Comparison of ENCODE assay signal across 12 cellular contexts in the genomic region with DNA sequence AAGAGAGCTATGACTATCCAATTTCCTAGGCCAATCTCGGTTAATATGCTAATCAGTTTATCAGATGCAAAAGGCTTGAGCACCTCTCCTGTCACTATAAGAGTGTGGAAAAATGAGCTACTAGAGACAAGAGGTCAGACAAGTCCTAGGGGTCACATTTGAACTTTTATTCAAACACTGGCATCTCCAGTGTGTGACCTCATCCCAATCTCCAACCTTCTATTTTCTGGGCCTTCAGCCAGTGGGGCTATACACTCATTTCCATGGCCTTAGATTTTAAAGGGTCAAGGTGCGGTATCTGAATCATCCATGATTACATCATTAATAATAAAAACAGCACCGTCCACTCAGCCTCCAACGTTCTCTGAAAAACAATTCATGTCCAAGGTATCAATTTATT.
DNase-seq lines count a peak whose midpoint lies in the region; ATAC-seq and TF ChIP-seq lines count a peak whose summit lies in the region.
"Had no signal": no experiment of that assay in that cellular context is flagged by ENCODE, and none has a peak within 500 bp of the region (broad histone marks: within the 10 kb centered on the region; RNA-seq: fewer than 3 reads in every experiment).

No MANE protein-coding gene starts in this region.

- ATAC-seq in upper lobe of right lung, result peak; percentile 47
- ATAC-seq: activated naive CD4-positive, alpha-beta T cell treated with anti-CD3 and anti-CD28 coated beads, Interleukin-2, amount 50 U/mL, for 72 hours had no signal

- no peak overlapping the region for H3K4me3 Mint-ChIP-seq in HFFc6
- H3K4me3 Mint-ChIP-seq: nephron had no signal

- H3K36me3 ChIP-seq in upper lobe of right lung (peaks cover 12% of the 10 kb centered on the region), tibial artery (peaks cover 4 to 16% (median 11%) of the 10 kb centered on the region in 3 donors)

- H3K4me1 Mint-ChIP-seq in HFFc6 (ENCODE audit: low read depth), result peaks cover 19% of the 10 kb centered on the region

- H3K4me3 ChIP-seq in upper lobe of right lung (no peak overlapping the region), tibial artery (no peak overlapping the region)

- H3K27ac Mint-ChIP-seq in HFFc6, result peak overlapping the region; percentile 38; the same call in 1 of the 2 replicates
- H3K27ac Mint-ChIP-seq: activated naive CD4-positive, alpha-beta T cell treated with anti-CD3 and anti-CD28 coated beads, Interleukin-2, amount 50 U/mL, for 72 hours; nephron had no signal

- H3K27ac ChIP-seq in upper lobe of right lung (no peak overlapping the region), tibial artery (no peak overlapping the region)

- H3K9me3 ChIP-seq in upper lobe of right lung, result no peaks in the 10 kb centered on the region
- H3K9me3 ChIP-seq in tibial artery, result no peaks in the 10 kb centered on the region

- H3K36me3 Mint-ChIP-seq in HFFc6 (ENCODE audit: low read depth), result peaks cover 27% of the 10 kb centered on the region

- H3K9me3 Mint-ChIP-seq in HFFc6, result no peaks in the 10 kb centered on the region

- intact Hi-C loops in upper lobe of right lung (cut with DNase I) (no loop called here), tibial artery (cut with DNase I; ENCODE audit: low total_unique reads) (no loop called here)

- H3K27me3 ChIP-seq in upper lobe of right lung (no peaks in the 10 kb centered on the region), tibial artery (no peaks in the 10 kb centered on the region)

- TF ChIP-seq CTCF in HFFc6 (IDR thresholded peaks at IDR 0.05) (no peak), upper lobe of right lung (IDR thresholded peaks at IDR 0.05) (no peak), tibial artery (IDR thresholded peaks at IDR 0.05) (no peak)

- peaks cover 2% of the 10 kb centered on the region for H3K27me3 Mint-ChIP-seq in HFFc6 (ENCODE audit: insufficient read depth)

- H3K4me1 ChIP-seq in upper lobe of right lung, result no peaks in the 10 kb centered on the region
- H3K4me1 ChIP-seq in tibial artery, result no peaks in the 10 kb centered on the region

- DNase-seq in HFFc6, result peak; percentile 90
- peak; percentile 89 for DNase-seq in amniotic epithelial cell (ENCODE audit: low read depth)
- DNase-seq in glomerular visceral epithelial cell (ENCODE audit: extremely low spot score), result peak; percentile 75
- no peak for DNase-seq in upper lobe of right lung
- DNase-seq in tibial artery, result no peak
- DNase-seq in anterior cingulate cortex (lab: John Stamatoyannopoulos, UW), result no peak
- no peak for DNase-seq in GM19240 (ENCODE audit: insufficient read length, low spot score)
- DNase-seq: DMS79; effector memory CD4-positive, alpha-beta T cell; NCI-H1436 had no signal

Comparison
In these comparisons a context has a peak if more than half of its experiments do, and no peak if none do; other contexts are left out.
1. DNase-seq: peak in HFFc6 (single experiment), amniotic epithelial cell (single experiment) and glomerular visceral epithelial cell (single experiment); none in upper lobe of right lung (single experiment), tibial artery (0 of 2), anterior cingulate cortex (0 of 58) and GM19240 (single experiment).